ENCODE assay signal across 8 cellular contexts in the genomic region with DNA sequence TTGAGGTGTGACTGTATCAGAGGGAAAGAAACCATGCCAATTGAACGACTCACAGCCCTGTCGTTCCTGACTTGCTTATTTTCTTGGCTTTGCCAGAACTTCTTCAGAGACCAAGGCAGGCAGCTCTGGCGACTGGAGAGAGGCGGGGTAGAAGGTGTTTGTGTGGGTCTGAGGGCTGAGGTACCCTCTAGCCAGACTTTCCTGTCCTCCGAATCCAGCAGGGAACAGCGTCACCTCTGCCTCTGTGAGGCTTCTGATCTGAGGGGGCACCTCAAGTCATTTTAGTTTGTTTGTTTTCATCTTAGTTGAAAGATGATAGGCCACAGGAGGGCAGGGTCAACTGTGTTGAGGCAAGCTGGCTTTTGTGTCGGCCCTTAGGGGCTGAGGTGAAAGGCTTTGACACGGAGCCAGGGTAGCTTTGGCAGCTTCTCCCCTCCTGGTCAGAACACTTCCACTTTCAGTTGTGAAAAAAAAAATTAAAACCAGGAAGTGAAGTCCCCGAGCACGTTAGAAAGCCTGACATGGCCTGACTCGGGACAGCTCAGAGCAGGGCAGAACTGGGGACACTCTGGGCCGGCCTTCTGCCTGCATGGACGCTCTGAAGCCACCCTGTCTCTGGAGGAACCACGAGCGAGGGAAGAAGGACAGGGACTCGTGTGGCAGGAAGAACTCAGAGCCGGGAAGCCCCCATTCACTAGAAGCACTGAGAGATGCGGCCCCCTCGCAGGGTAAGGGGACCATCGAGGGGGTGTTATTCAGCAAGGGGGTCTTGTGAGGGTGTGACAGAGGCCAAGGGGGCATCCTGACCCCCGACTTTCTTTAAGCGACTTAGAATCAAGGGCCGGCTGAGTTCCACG. TPM values are rescaled to one million over a fixed set of nuclear protein-coding genes. Genes with fewer than 3 reads are reported as not detected.
A peak's percentile ranks its signal among the peaks of the same experiment; 100 is the strongest.
DNase-seq lines count a peak whose midpoint lies in the region; ATAC-seq and TF ChIP-seq lines count a peak whose summit lies in the region.

No MANE protein-coding gene starts in this region.

- H3K27ac Mint-ChIP-seq in T-helper 2 cell treated with Interferon-gamma antibody and Interleukin-4, amounts not matched to agents 5 μg/mL and 100 μg/mL, for 36 hours, result peak overlapping the region; percentile 99
- peak overlapping the region; percentile 98 for H3K27ac Mint-ChIP-seq in central memory CD8-positive, alpha-beta T cell (ENCODE audit: low read depth)
- H3K27ac Mint-ChIP-seq in memory B cell (peak overlapping the region; percentile 99), mesothelial cell of epicardium (no peak overlapping the region)

- H3K27me3 Mint-ChIP-seq in T-helper 2 cell treated with Interferon-gamma antibody and Interleukin-4, amounts not matched to agents 5 μg/mL and 100 μg/mL, for 36 hours (ENCODE audit: low read depth), result no peaks in the 10 kb centered on the region
- H3K27me3 Mint-ChIP-seq in central memory CD8-positive, alpha-beta T cell, result no peaks in the 10 kb centered on the region
- H3K27me3 Mint-ChIP-seq in memory B cell, result no peaks in the 10 kb centered on the region
- peaks cover 2% of the 10 kb centered on the region for H3K27me3 Mint-ChIP-seq in mesothelial cell of epicardium (ENCODE audit: low read depth)

- peaks cover 28 to 53% (median 35%) of the 10 kb centered on the region in 10 experiments for H3K4me1 ChIP-seq in BLaER1 treated with 17β-estradiol and CSF1 and Interleukin-3, amounts not matched to agents 10 nM and 100 nM
- H3K4me1 ChIP-seq in subcutaneous abdominal adipose tissue (ENCODE audit: control insufficient read depth in 5 of 5, insufficient read depth in 5 of 5, low read length in 5 of 5), result peaks cover 9 to 39% (median 27%) of the 10 kb centered on the region in 5 donors

- ATAC-seq in GM19328 (IDR thresholded peaks at IDR 0.05; ENCODE audit: unreplicated experiment), result peak; percentile 93
- peak; percentile 85 for ATAC-seq in HG03432 (IDR thresholded peaks at IDR 0.05; ENCODE audit: unreplicated experiment)
- ATAC-seq in central memory CD8-positive, alpha-beta T cell (replicated peaks; ENCODE audit: extremely low read depth, poor library complexity, severe bottlenecking), result peak; percentile 83
- peak; percentile 86 for ATAC-seq in memory B cell (ENCODE audit: low read depth)

- peak overlapping the region; percentile 83 to 99 (median 93) for H3K4me2 ChIP-seq in BLaER1 treated with 17β-estradiol and CSF1 and Interleukin-3, amounts not matched to agents 10 nM and 100 nM

- H3K9me3 Mint-ChIP-seq in T-helper 2 cell treated with Interferon-gamma antibody and Interleukin-4, amounts not matched to agents 5 μg/mL and 100 μg/mL, for 36 hours, result no peaks in the 10 kb centered on the region
- H3K9me3 Mint-ChIP-seq in central memory CD8-positive, alpha-beta T cell, result no peaks in the 10 kb centered on the region
- H3K9me3 Mint-ChIP-seq in memory B cell, result no peaks in the 10 kb centered on the region
- peaks cover 4% of the 10 kb centered on the region for H3K9me3 Mint-ChIP-seq in mesothelial cell of epicardium

- peak; percentile 32 for DNase-seq in T-helper 2 cell treated with Interferon-gamma antibody and Interleukin-4, amounts not matched to agents 5 μg/mL and 100 μg/mL, for 36 hours (ENCODE audit: low spot score)
- DNase-seq in central memory CD8-positive, alpha-beta T cell (ENCODE audit: low spot score in 2 of 2), result peak; percentile 31 to 35
- DNase-seq in memory B cell (ENCODE audit: low spot score in 2 of 2) (peak; percentile 46 to 58), mesothelial cell of epicardium (ENCODE audit: low spot score in 2 of 2, unreplicated experiment in 2 of 2) (no peak)

- peak overlapping the region; percentile 95 for H3K4me3 Mint-ChIP-seq in T-helper 2 cell treated with Interferon-gamma antibody and Interleukin-4, amounts not matched to agents 5 μg/mL and 100 μg/mL, for 36 hours
- peak overlapping the region; percentile 98 for H3K4me3 Mint-ChIP-seq in central memory CD8-positive, alpha-beta T cell
- H3K4me3 Mint-ChIP-seq in memory B cell (peak overlapping the region; percentile 98), mesothelial cell of epicardium (no peak overlapping the region)

- H3K9ac ChIP-seq in BLaER1 treated with 17β-estradiol and CSF1 and Interleukin-3, amounts not matched to agents 10 nM and 100 nM, result peak overlapping the region; percentile 83 to 94 (median 91)
- H3K9ac ChIP-seq in subcutaneous abdominal adipose tissue (ENCODE audit: low read length in 5 of 5), result peak overlapping the region; percentile 64 to 93 (median 80)

- peaks cover 0 to 18% (median 8%) of the 10 kb centered on the region in 11 experiments; a peak in 12 of 22 replicates for H3K9me3 ChIP-seq in BLaER1 treated with 17β-estradiol and CSF1 and Interleukin-3, amounts not matched to agents 10 nM and 100 nM (replicated peaks in 1 of 11)
- H3K9me3 ChIP-seq in subcutaneous abdominal adipose tissue (ENCODE audit: control insufficient read depth in 5 of 5, low read length in 5 of 5), result no peaks in the 10 kb centered on the region

- H3K27ac ChIP-seq in BLaER1 treated with 17β-estradiol and CSF1 and Interleukin-3, amounts not matched to agents 10 nM and 100 nM, result peak overlapping the region; percentile 88 to 96 (median 93)
- peak overlapping the region; percentile 83 for H3K27ac ChIP-seq in subcutaneous abdominal adipose tissue (ENCODE audit: low read depth, low read length)

- no peak for TF ChIP-seq CTCF in mesothelial cell of epicardium (IDR thresholded peaks at IDR 0.05; ENCODE audit: unreplicated experiment)

- peaks cover 48% of the 10 kb centered on the region for H3K4me1 Mint-ChIP-seq in T-helper 2 cell treated with Interferon-gamma antibody and Interleukin-4, amounts not matched to agents 5 μg/mL and 100 μg/mL, for 36 hours (ENCODE audit: low read depth)
- H3K4me1 Mint-ChIP-seq in central memory CD8-positive, alpha-beta T cell, result peaks cover 76% of the 10 kb centered on the region
- H3K4me1 Mint-ChIP-seq in memory B cell, result peaks cover 40% of the 10 kb centered on the region
- H3K4me1 Mint-ChIP-seq in mesothelial cell of epicardium, result no peaks in the 10 kb centered on the region

- peaks cover 0 to 25% (median 12%) of the 10 kb centered on the region in 11 experiments; a peak in 15 of 22 replicates for H3K36me3 ChIP-seq in BLaER1 treated with 17β-estradiol and CSF1 and Interleukin-3, amounts not matched to agents 10 nM and 100 nM
- peaks cover 0 to 2% (median 0%) of the 10 kb centered on the region in 5 donors for H3K36me3 ChIP-seq in subcutaneous abdominal adipose tissue (ENCODE audit: control insufficient read depth in 5 of 5, insufficient read depth in 5 of 5, low read length in 5 of 5)

- peak overlapping the region; percentile 53 to 88 (median 72) for H3K4me3 ChIP-seq in BLaER1 treated with 17β-estradiol and CSF1 and Interleukin-3, amounts not matched to agents 10 nM and 100 nM
- peak overlapping the region; percentile 57 to 81 (median 74) for H3K4me3 ChIP-seq in subcutaneous abdominal adipose tissue (ENCODE audit: low read depth in 1 of 5, low read length in 5 of 5)

- peaks cover 20% of the 10 kb centered on the region for H3K36me3 Mint-ChIP-seq in T-helper 2 cell treated with Interferon-gamma antibody and Interleukin-4, amounts not matched to agents 5 μg/mL and 100 μg/mL, for 36 hours (ENCODE audit: low read depth)
- H3K36me3 Mint-ChIP-seq in central memory CD8-positive, alpha-beta T cell (ENCODE audit: insufficient read depth), result peaks cover 13% of the 10 kb centered on the region
- H3K36me3 Mint-ChIP-seq in memory B cell, result peaks cover 14% of the 10 kb centered on the region
- H3K36me3 Mint-ChIP-seq in mesothelial cell of epicardium, result no peaks in the 10 kb centered on the region

- no peaks in the 10 kb centered on the region for H3K27me3 ChIP-seq in BLaER1 treated with 17β-estradiol and CSF1 and Interleukin-3, amounts not matched to agents 10 nM and 100 nM
- no peaks in the 10 kb centered on the region for H3K27me3 ChIP-seq in subcutaneous abdominal adipose tissue (ENCODE audit: control insufficient read depth in 5 of 5, insufficient read depth in 4 of 5, low read length in 5 of 5)

- H4K20me1 ChIP-seq in BLaER1 treated with 17β-estradiol and CSF1 and Interleukin-3, amounts not matched to agents 10 nM and 100 nM, result peaks cover 0 to 4% (median 0%) of the 10 kb centered on the region in 11 experiments; a peak in 2 of 22 replicates

RNA-seq across cellular contexts. Expression of a gene that starts 2.0 kb away (rescaled TPM):
- total RNA-seq in mesothelial cell of epicardium, result 0.41 to 0.53 TPM in 2 of 3 replicates, not detected in the other

Comparison
In these comparisons a context has a peak if more than half of its experiments do, and no peak if none do; other contexts are left out.
1. DNase-seq: peak in T-helper 2 cell treated with Interferon-gamma antibody and Interleukin-4, amounts not matched to agents 5 μg/mL and 100 μg/mL, for 36 hours (single experiment), central memory CD8-positive, alpha-beta T cell (2 of 2) and memory B cell (2 of 2); none in mesothelial cell of epicardium (0 of 2).
2. Peak in every context shown above with its lines, with median percentiles within 50 percentile points of each other: ATAC-seq.